10 cellular contexts compared by ENCODE assay signal in genomic region chr1:226001852-226002666, GRCh38. TPM values are rescaled to one million over a fixed set of nuclear protein-coding genes. Genes with fewer than 3 reads are reported as not detected.
DNase-seq lines count a peak whose midpoint lies in the region; ATAC-seq and TF ChIP-seq lines count a peak whose summit lies in the region.
"Had no signal": no experiment of that assay in that cellular context is flagged by ENCODE, and none has a peak within 500 bp of the region (broad histone marks: within the 10 kb centered on the region; RNA-seq: fewer than 3 reads in every experiment).

No MANE protein-coding gene starts in this region.

- peak; percentile 31 for ATAC-seq in CD8-positive, alpha-beta T cell

- peaks cover 11% of the 10 kb centered on the region for H3K36me3 Mint-ChIP-seq in CD8-positive, alpha-beta T cell
- H3K36me3 Mint-ChIP-seq in endothelial cell (ENCODE audit: low read depth, unreplicated experiment) (no peaks in the 10 kb centered on the region), neural crest cell (ENCODE audit: low read depth) (no peaks in the 10 kb centered on the region), type B pancreatic cell (no peaks in the 10 kb centered on the region)

- H3K9me3 ChIP-seq in CD8-positive, alpha-beta T cell (ENCODE audit: low read length), result no peaks in the 10 kb centered on the region
- no peaks in the 10 kb centered on the region for H3K9me3 ChIP-seq in HEK293 (ENCODE audit: control insufficient read depth, insufficient read depth, low read depth, low read length)
- H3K9me3 ChIP-seq: HAP-1 had no signal

- H3K27ac Mint-ChIP-seq in CD8-positive, alpha-beta T cell, result peak overlapping the region; percentile 98
- H3K27ac Mint-ChIP-seq in endothelial cell (ENCODE audit: unreplicated experiment), result peak overlapping the region; percentile 94
- H3K27ac Mint-ChIP-seq in neural crest cell (ENCODE audit: unreplicated experiment), result peak overlapping the region; percentile 0
- peak overlapping the region; percentile 88 for H3K27ac Mint-ChIP-seq in type B pancreatic cell

- H3K4me3 ChIP-seq in CD8-positive, alpha-beta T cell (ENCODE audit: low read depth, low read length), result no peak overlapping the region
- peak overlapping the region; percentile 3; the same call in 1 of the 2 replicates for H3K4me3 ChIP-seq in HEK293 (ENCODE audit: low read depth, low read length)
- H3K4me3 ChIP-seq: HAP-1 had no signal

- H3K4me1 Mint-ChIP-seq in CD8-positive, alpha-beta T cell (ENCODE audit: low read depth), result peaks cover 58% of the 10 kb centered on the region
- H3K4me1 Mint-ChIP-seq in endothelial cell (ENCODE audit: unreplicated experiment), result peaks cover 34% of the 10 kb centered on the region
- peaks cover 38% of the 10 kb centered on the region for H3K4me1 Mint-ChIP-seq in neural crest cell
- H3K4me1 Mint-ChIP-seq in type B pancreatic cell (ENCODE audit: unreplicated experiment), result peaks cover 22% of the 10 kb centered on the region

- TF ChIP-seq CTCF in CD8-positive, alpha-beta T cell (IDR thresholded peaks at IDR 0.05), result no peak
- TF ChIP-seq CTCF in HEK293 (tag by site-specific recombination; IDR thresholded peaks at IDR 0.05) (no peak), endothelial cell (IDR thresholded peaks at IDR 0.05; ENCODE audit: unreplicated experiment) (no peak), neural crest cell (conservative IDR thresholded peaks at IDR 0.05) (no peak), type B pancreatic cell (conservative IDR thresholded peaks at IDR 0.05) (no peak)

- H3K36me3 ChIP-seq in CD8-positive, alpha-beta T cell (ENCODE audit: insufficient read depth, low read length), result no peaks in the 10 kb centered on the region
- H3K36me3 ChIP-seq in HEK293 (ENCODE audit: control insufficient read depth in 2 of 2, insufficient read depth in 1 of 2, low read length in 2 of 2), result peaks cover 0 to under 1% of the 10 kb centered on the region in 2 experiments; a peak in 2 of 3 replicates
- H3K36me3 ChIP-seq: HAP-1 had no signal

- peak; percentile 21 to 90 (median 51) for DNase-seq in CD8-positive, alpha-beta T cell
- DNase-seq in NCI-H69 (lab: John Stamatoyannopoulos, UW) (peak; percentile 98), endothelial cell (ENCODE audit: low spot score) (peak; percentile 15), neural crest cell (ENCODE audit: low read depth, low spot score) (no peak), type B pancreatic cell (ENCODE audit: extremely low spot score, unreplicated experiment) (no peak), GM19238 (ENCODE audit: insufficient read length, low spot score) (no peak)
- DNase-seq in activated CD8-positive, alpha-beta memory T cell treated with anti-CD3 and anti-CD28 coated beads for 4 hours (ENCODE audit: low read depth in 2 of 2), result peak; percentile 5 to 24

- H3K27me3 Mint-ChIP-seq in CD8-positive, alpha-beta T cell (ENCODE audit: low read depth), result no peaks in the 10 kb centered on the region
- H3K27me3 Mint-ChIP-seq in endothelial cell (ENCODE audit: unreplicated experiment) (peaks cover 14% of the 10 kb centered on the region), neural crest cell (ENCODE audit: low read depth) (no peaks in the 10 kb centered on the region), type B pancreatic cell (no peaks in the 10 kb centered on the region)

- H3K4me3 Mint-ChIP-seq in CD8-positive, alpha-beta T cell, result peak overlapping the region; percentile 7
- H3K4me3 Mint-ChIP-seq in endothelial cell (ENCODE audit: unreplicated experiment) (peak overlapping the region; percentile 26), neural crest cell (no peak overlapping the region), type B pancreatic cell (peak overlapping the region; percentile 11)

- POLR2A ChIA-PET in CD8-positive, alpha-beta T cell (lab: Charles Lee), result interaction anchor here (3.1 kb wide), 1 partner anchor 60 kb away, joined by 195 read pairs; the partner anchor contains the start of gene H3-3A
- POLR2A ChIA-PET in HEK293 (lab: Yijun Ruan, JAX), result interaction anchor here (0.6 to 5.9 kb wide), 5 partner anchors 15 to 867 kb away, joined by 3 to 160 read pairs (median 4); partner anchors contain the start of gene H3-3A

- peaks cover 70% of the 10 kb centered on the region for H3K4me1 ChIP-seq in CD8-positive, alpha-beta T cell (ENCODE audit: insufficient read depth, low read length)
- H3K4me1 ChIP-seq in HEK293 (ENCODE audit: control insufficient read depth, insufficient read depth, low read length), result peaks cover 25% of the 10 kb centered on the region

- intact Hi-C loops in CD8-positive, alpha-beta T cell (cut with DNase I, micrococcal nuclease), result loop anchor here in 1 of 2 experiments (5.0 kb wide), 1 partner anchor 935 kb away; no protein-coding TSS in a partner anchor

- peak overlapping the region; percentile 99 for H3K27ac ChIP-seq in CD8-positive, alpha-beta T cell (ENCODE audit: low read depth, low read length)
- H3K27ac ChIP-seq in HEK293 (ENCODE audit: extremely low read depth, low read depth, low read length), result peak overlapping the region; percentile 51

- CTCF ChIA-PET in CD8-positive, alpha-beta T cell (lab: Charles Lee), result interaction anchor here (0.6 to 1.0 kb wide), 2 partner anchors 63 to 510 kb away, joined by 3 read pairs; no protein-coding TSS in a partner anchor
- CTCF ChIA-PET in HEK293 (lab: Yijun Ruan, JAX), result interaction anchor here (0.6 to 1.3 kb wide), 6 partner anchors 8 to 92 kb away, joined by 3 to 5 read pairs (median 3); no protein-coding TSS in a partner anchor

- H3K27me3 ChIP-seq in CD8-positive, alpha-beta T cell (ENCODE audit: insufficient read depth, low read length), result no peaks in the 10 kb centered on the region

- no peaks in the 10 kb centered on the region for H3K9me3 Mint-ChIP-seq in CD8-positive, alpha-beta T cell
- H3K9me3 Mint-ChIP-seq in endothelial cell (ENCODE audit: unreplicated experiment) (no peaks in the 10 kb centered on the region), neural crest cell (peaks cover 2% of the 10 kb centered on the region), type B pancreatic cell (no peaks in the 10 kb centered on the region)
- H3K9me3 Mint-ChIP-seq: nephron had no signal

TF ChIP-seq in HEK293, 187 proteins besides CTCF, POLR2A, EP300 and RAD21 (continues in another document):
- TF ChIP-seq BCL6B (tag by site-specific recombination; IDR thresholded peaks at IDR 0.05) (peak; percentile 82), ZFHX2 (tag by site-specific recombination; conservative IDR thresholded peaks at IDR 0.05) (peak; percentile 95), ZNF529 (tag by site-specific recombination; IDR thresholded peaks at IDR 0.05; ENCODE audit: insufficient replicate concordance) (no peak), ZFP3 (tag by site-specific recombination; IDR thresholded peaks at IDR 0.05; ENCODE audit: low read depth) (no peak), EGR2 (tag by site-specific recombination; IDR thresholded peaks at IDR 0.05; ENCODE audit: low read depth) (peak; percentile 77), KLF1 (tag by site-specific recombination; IDR thresholded peaks at IDR 0.05) (peak; percentile 36; the same call in 1 of the 2 replicates), ZNF654 (tag by site-specific recombination; IDR thresholded peaks at IDR 0.05; ENCODE audit: low read depth) (no peak), ZNF394 (tag by site-specific recombination; IDR thresholded peaks at IDR 0.05; ENCODE audit: borderline replicate concordance) (0 out of 2 replicates have a peak, but pooled peaks have one; percentile 14), ZNF830 (tag by site-specific recombination; IDR thresholded peaks at IDR 0.05; ENCODE audit: low read depth) (no peak), ZNF521 (tag by site-specific recombination; IDR thresholded peaks at IDR 0.05) (no peak), ZNF629 (tag by site-specific recombination; IDR thresholded peaks at IDR 0.05) (peak; percentile 99), ZNF670 (tag by site-specific recombination; IDR thresholded peaks at IDR 0.05; ENCODE audit: low read depth) (no peak), OSR2 (tag by site-specific recombination; IDR thresholded peaks at IDR 0.05) (peak; percentile 96), ZNF184 (tag by site-specific recombination; IDR thresholded peaks at IDR 0.05) (peak; percentile 76), ZNF223 (tag by site-specific recombination; IDR thresholded peaks at IDR 0.05) (peak; percentile 90), ATF2 (tag by site-specific recombination; IDR thresholded peaks at IDR 0.05; ENCODE audit: low read depth) (peak; percentile 97), IKZF3 (tag by site-specific recombination; IDR thresholded peaks at IDR 0.05) (peak; percentile 92)

RNA-seq across cellular contexts. Expression of gene SDE2, which starts 2.9 kb away (rescaled TPM):
- total RNA-seq in CD8-positive, alpha-beta T cell, result 10 to 100 TPM; 53.3 to 55.3 TPM
- total RNA-seq in endothelial cell (ENCODE audit: unreplicated experiment), result 17.8 TPM
- total RNA-seq in neural crest cell, result 18.1 TPM in 2 replicates
- 15.0 and 15.1 TPM in 2 replicates for total RNA-seq in type B pancreatic cell (ENCODE audit: low replicate concordance)

Comparison
In these comparisons a context has a peak if more than half of its experiments do, and no peak if none do; other contexts are left out.
1. DNase-seq: peak in CD8-positive, alpha-beta T cell (7 of 7), NCI-H69 (single experiment), activated CD8-positive, alpha-beta memory T cell treated with anti-CD3 and anti-CD28 coated beads for 4 hours (2 of 2) and endothelial cell (single experiment); none in neural crest cell (single experiment), type B pancreatic cell (single experiment) and GM19238 (single experiment).
2. H3K27ac Mint-ChIP-seq: peak in every context shown above with its lines; median percentile 98 in CD8-positive, alpha-beta T cell; 94 in endothelial cell; 88 in type B pancreatic cell; 0 in neural crest cell.